ENCODE assay signal across 29 cellular contexts in the genomic region with DNA sequence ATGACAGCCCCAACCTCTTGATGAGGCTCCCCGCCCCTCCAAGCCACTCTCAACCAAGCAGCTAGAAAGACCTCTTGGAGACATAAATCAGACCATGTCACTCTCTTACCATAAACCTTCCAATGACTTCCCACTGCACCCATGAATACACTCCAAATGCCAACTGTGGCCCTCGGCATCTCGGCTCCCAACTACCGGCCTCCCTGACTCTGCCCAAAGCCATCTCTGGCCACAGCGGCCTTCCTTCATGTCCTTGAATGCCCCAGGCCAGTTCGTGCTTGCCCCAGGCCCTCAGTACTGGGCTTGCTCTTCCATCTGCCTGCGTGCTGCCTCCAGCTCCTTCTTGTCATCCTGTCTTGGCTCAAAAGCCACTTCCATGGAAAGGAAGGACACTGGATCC. TPM values are rescaled to one million over a fixed set of nuclear protein-coding genes. Genes with fewer than 3 reads are reported as not detected.
"Had no signal": no experiment of that assay in that cellular context is flagged by ENCODE, and none has a peak within 500 bp of the region (broad histone marks: within the 10 kb centered on the region; RNA-seq: fewer than 3 reads in every experiment).

No MANE protein-coding gene starts in this region.

- H2AFZ ChIP-seq: neural progenitor cell had no signal

- H3K9ac ChIP-seq: neural progenitor cell had no signal

- H3K4me2 ChIP-seq: neural progenitor cell, smooth muscle cell had no signal

- FAIRE-seq: islet of Langerhans had no signal

- H3K4me3 ChIP-seq: left ventricle myocardium inferior, lung, neural progenitor cell, ovary, right atrium auricular region, right lobe of liver, smooth muscle cell, stomach, testis, thyroid gland, transverse colon, upper lobe of left lung, vagina had no signal

- DNase-seq: hypothalamus; immature natural killer cell; left ventricle myocardium inferior; mesendoderm; naive B cell; natural killer cell; nephron progenitor cell; occipital lobe; ovary; stimulated activated CD4-positive, alpha-beta T cell treated with anti-CD3 and anti-CD28 coated beads, Interleukin-15, amount 100 ng/mL, for 24 hours; stimulated activated CD4-positive, alpha-beta T cell treated with anti-CD3 and anti-CD28 coated beads, Interleukin-2, amount 100 ng/mL, for 24 hours; stimulated activated CD4-positive, alpha-beta T cell treated with anti-CD3 and anti-CD28 coated beads, Interleukin-4, amount 100 ng/mL, for 1 hour; stimulated activated naive B cell treated with anti-CD40 and anti-IgM and Interleukin-4, amounts not matched to agents 10 μg/mL and 1 μg/mL and 100 μg/mL, for 72 hours; stimulated activated naive CD8-positive, alpha-beta T cell treated with anti-CD3 and anti-CD28 coated beads, Interleukin-15, Interleukin-2, amounts not matched to agents 100 U/mL and 50 U/mL, for 24 hours; stomach; testis; thyroid gland; transverse colon had no signal

- H3K36me3 ChIP-seq: left ventricle myocardium inferior, neural progenitor cell, neutrophil, ovary, right atrium auricular region, right lobe of liver, stomach, thyroid gland, transverse colon, upper lobe of left lung, vagina had no signal

- H3K4me1 ChIP-seq: neural progenitor cell, right lobe of liver, stomach, testis, transverse colon, vagina had no signal

- H3K27me3 ChIP-seq: neural progenitor cell, ovary, right atrium auricular region, right lobe of liver, testis, thyroid gland, transverse colon, upper lobe of left lung, vagina had no signal

- H3K9me3 ChIP-seq: left ventricle myocardium inferior, neutrophil, ovary, right atrium auricular region, right lobe of liver, stomach, testis, thyroid gland, transverse colon, upper lobe of left lung, vagina had no signal

- ATAC-seq: natural killer cell; right lobe of liver; stimulated activated naive B cell treated with anti-CD40 and anti-IgM and Interleukin-4, amounts not matched to agents 10 μg/mL and 1 μg/mL and 100 μg/mL, for 72 hours; stimulated activated naive CD8-positive, alpha-beta T cell treated with anti-CD3 and anti-CD28 coated beads, Interleukin-15, Interleukin-2, amounts not matched to agents 100 U/mL and 50 U/mL, for 24 hours had no signal

- H3K27ac ChIP-seq: left ventricle myocardium inferior, neural progenitor cell, neutrophil, ovary, right atrium auricular region, right lobe of liver, stomach, testis, thyroid gland, transverse colon, upper lobe of left lung, vagina had no signal

RNA-seq across cellular contexts. Expression of gene HCN4, which starts 32.0 kb away (rescaled TPM):
- total RNA-seq: natural killer cell, ovary, pulmonary artery endothelial cell, smooth muscle cell, urinary bladder had no signal
- polyA plus RNA-seq: immature natural killer cell, urinary bladder had no signal
